In genomic region chr4:173500841-173501591, GRCh38 we compare ENCODE assay signal across 13 cellular contexts. TPM values are rescaled to one million over a fixed set of nuclear protein-coding genes. Genes with fewer than 3 reads are reported as not detected.
A peak's percentile ranks its signal among the peaks of the same experiment; 100 is the strongest.
DNase-seq lines count a peak whose midpoint lies in the region; ATAC-seq and TF ChIP-seq lines count a peak whose summit lies in the region.
"Had no signal": no experiment of that assay in that cellular context is flagged by ENCODE, and none has a peak within 500 bp of the region (broad histone marks: within the 10 kb centered on the region; RNA-seq: fewer than 3 reads in every experiment).

No MANE protein-coding gene starts in this region.

- no peaks in the 10 kb centered on the region for H3K36me3 ChIP-seq in GM23338 (ENCODE audit: insufficient read depth)
- H3K36me3 ChIP-seq in gastrocnemius medialis: no peaks in the 10 kb centered on the region
- H3K36me3 ChIP-seq in sigmoid colon: no peaks in the 10 kb centered on the region
- H3K36me3 ChIP-seq: pancreas had no signal

- H3K27me3 ChIP-seq in GM23338 (ENCODE audit: insufficient read depth): peaks cover 98% of the 10 kb centered on the region
- no peaks in the 10 kb centered on the region for H3K27me3 ChIP-seq in right cardiac atrium (ENCODE audit: control insufficient read depth, insufficient read depth)
- peaks cover 36 to 52% (median 38%) of the 10 kb centered on the region in 3 donors for H3K27me3 ChIP-seq in gastrocnemius medialis
- H3K27me3 ChIP-seq in sigmoid colon: no peaks in the 10 kb centered on the region
- H3K27me3 ChIP-seq: pancreas had no signal

- TF ChIP-seq EP300 in sigmoid colon (IDR thresholded peaks at IDR 0.05): no peak

- H3K79me2 ChIP-seq in GM23338 (replicated peaks; ENCODE audit: insufficient read depth): no peaks in the 10 kb centered on the region

- WGBS in right cardiac atrium: 36% methylated on average over 48 of the region's 48 CpGs
- 28 to 63% methylated on average over 48 of the region's 48 CpGs for WGBS in sigmoid colon, 2 donors

- DNase-seq in GM23338 (ENCODE audit: low spot score): peak; percentile 68
- DNase-seq in T-helper 17 cell: no peak
- DNase-seq in right cardiac atrium: peak; percentile 50 to 78 (median 67)
- DNase-seq in gastrocnemius medialis: no peak
- no peak for DNase-seq in GF-D8 (lab: John Stamatoyannopoulos, UW)
- no peak for DNase-seq in NCI-H526 treated with DMSO at 0.1 percent for 48 hours (lab: John Stamatoyannopoulos, UW)
- DNase-seq in sigmoid colon: no peak
- DNase-seq in islet precursor cell: no peak
- DNase-seq: activated CD8-positive, alpha-beta memory T cell treated with anti-CD3 and anti-CD28 coated beads, Interleukin-2, amount 50 U/mL, for 48 hours; GOT3; pancreas; PC-3 had no signal

- H4K20me1 ChIP-seq in GM23338 (replicated peaks; ENCODE audit: insufficient read depth): no peaks in the 10 kb centered on the region; the same call in 1 of the 2 replicates

- TF ChIP-seq POLR2A in gastrocnemius medialis (IDR thresholded peaks at IDR 0.05) (no peak), sigmoid colon (IDR thresholded peaks at IDR 0.05) (no peak)

- H3K4me3 Mint-ChIP-seq in GM23338 (peak overlapping the region; percentile 69), T-helper 17 cell (peak overlapping the region; percentile 63)

- peak overlapping the region; percentile 96 for H3K4me2 ChIP-seq in GM23338
- H3K4me2 ChIP-seq: KMS-11 had no signal

- H3K9me2 ChIP-seq in GM23338 (ENCODE audit: insufficient read depth): no peaks in the 10 kb centered on the region

- intact Hi-C loops in right cardiac atrium (cut with DNase I): loop anchor here in 2 of 4 donors (10.0 kb wide), 3 partner anchors 244 to 654 kb away; no protein-coding TSS in a partner anchor
- intact Hi-C loops in gastrocnemius medialis (cut with DNase I; ENCODE audit: low total_unique reads): no loop called here
- intact Hi-C loops in sigmoid colon (cut with DNase I): no loop called here

- in situ Hi-C loops in gastrocnemius medialis (cut with MboI; ENCODE audit: low sequenced_read_pairs in 4 of 4): loop anchor here in 2 of 4 donors (25.0 kb wide), 2 partner anchors 311 to 636 kb away; no protein-coding TSS in a partner anchor

- peaks cover 80% of the 10 kb centered on the region for H3K27me3 Mint-ChIP-seq in GM23338 (ENCODE audit: insufficient read depth, low read depth, poor library complexity)
- peaks cover 88% of the 10 kb centered on the region for H3K27me3 Mint-ChIP-seq in T-helper 17 cell

- 0 out of 2 replicates have a peak, but pooled peaks cover 7% of the 10 kb centered on the region for H3F3A ChIP-seq in GM23338 (replicated peaks; ENCODE audit: low read depth)

- peak overlapping the region; percentile 96 for H2AFZ ChIP-seq in GM23338

- H3K4me1 ChIP-seq in GM23338 (ENCODE audit: insufficient read depth): peaks cover 29% of the 10 kb centered on the region
- H3K4me1 ChIP-seq in right cardiac atrium (ENCODE audit: control insufficient read depth, insufficient read depth, low read length): no peaks in the 10 kb centered on the region
- no peaks in the 10 kb centered on the region for H3K4me1 ChIP-seq in gastrocnemius medialis
- H3K4me1 ChIP-seq in sigmoid colon: peaks cover 0 to 19% (median 14%) of the 10 kb centered on the region in 4 donors
- H3K4me1 ChIP-seq: pancreas had no signal

- no peak overlapping the region for H3K27ac Mint-ChIP-seq in GM23338
- H3K27ac Mint-ChIP-seq in T-helper 17 cell: no peak overlapping the region

- no peak for TF ChIP-seq CTCF in GM23338 (conservative IDR thresholded peaks at IDR 0.05; ENCODE audit: low read depth in 2 of 2)
- no peak for TF ChIP-seq CTCF in gastrocnemius medialis (IDR thresholded peaks at IDR 0.05 in 4 of 5, conservative IDR thresholded peaks at IDR 0.05 in 1 of 5)
- TF ChIP-seq CTCF in sigmoid colon (IDR thresholded peaks at IDR 0.05): no peak

- H3K36me3 Mint-ChIP-seq in GM23338 (ENCODE audit: low read depth) (no peaks in the 10 kb centered on the region), T-helper 17 cell (ENCODE audit: low read depth) (peaks cover 2% of the 10 kb centered on the region)

- ATAC-seq in GM23338 (peak; percentile 29), T-helper 17 cell (no peak), right cardiac atrium (peak; percentile 15 to 61), gastrocnemius medialis (no peak)
- ATAC-seq: PC-3 had no signal

- H3K9me3 ChIP-seq in T-helper 17 cell (ENCODE audit: control insufficient read depth, low read length, poor library complexity, severe bottlenecking) (no peaks in the 10 kb centered on the region), right cardiac atrium (ENCODE audit: control insufficient read depth, low read length) (no peaks in the 10 kb centered on the region), gastrocnemius medialis (no peaks in the 10 kb centered on the region), sigmoid colon (no peaks in the 10 kb centered on the region)
- H3K9me3 ChIP-seq: pancreas had no signal

- H3K4me3 ChIP-seq in GM23338 (peak overlapping the region; percentile 80), right cardiac atrium (ENCODE audit: low read length) (peak overlapping the region; percentile 29), gastrocnemius medialis (peak overlapping the region in 3 of 4 donors; percentile 22 to 31 (median 27)), sigmoid colon (peak overlapping the region in 1 of 4 donors; percentile 28)

- no peak overlapping the region for H3K27ac ChIP-seq in GM23338 (ENCODE audit: low read depth)
- H3K27ac ChIP-seq in right cardiac atrium (ENCODE audit: low read length): no peak overlapping the region
- no peak overlapping the region for H3K27ac ChIP-seq in gastrocnemius medialis
- H3K27ac ChIP-seq in sigmoid colon: no peak overlapping the region
- H3K27ac ChIP-seq: KMS-11, pancreas had no signal

- H3K9me3 Mint-ChIP-seq in GM23338: peaks cover 2% of the 10 kb centered on the region; the same call in 2 of the 3 replicates

- H3K4me1 Mint-ChIP-seq in GM23338: peaks cover 30% of the 10 kb centered on the region
- H3K4me1 Mint-ChIP-seq in T-helper 17 cell: peaks cover 7% of the 10 kb centered on the region

TF ChIP-seq in GM23338, 12 proteins besides CTCF, POLR2A, EP300 and RAD21 (continues in another document):
- TF ChIP-seq EZH2phosphoT487 (IDR thresholded peaks at IDR 0.05; ENCODE audit: unreplicated experiment): no peak
- no peak for TF ChIP-seq REST (IDR thresholded peaks at IDR 0.05; ENCODE audit: unreplicated experiment)
- no peak for TF ChIP-seq JUNB (IDR thresholded peaks at IDR 0.05; ENCODE audit: unreplicated experiment)
- TF ChIP-seq STAT1 (IDR thresholded peaks at IDR 0.05; ENCODE audit: unreplicated experiment): no peak
- no peak for TF ChIP-seq EZH2 (IDR thresholded peaks at IDR 0.05; ENCODE audit: low read depth, unreplicated experiment)
- peak; percentile 39; the same call in 1 of the 2 replicates for TF ChIP-seq POLR2AphosphoS5 (IDR thresholded peaks at IDR 0.05; ENCODE audit: low read depth)
- 0 out of 2 replicates have a peak, but pooled peaks have one; percentile 4 for TF ChIP-seq NANOG (IDR thresholded peaks at IDR 0.05; ENCODE audit: borderline replicate concordance)
- 0 out of 2 replicates have a peak, but pooled peaks have one; percentile 10 for TF ChIP-seq CREB1 (CRISPR knock-in tag; IDR thresholded peaks at IDR 0.05; ENCODE audit: low read depth)

RNA-seq across cellular contexts. Expression of gene HAND2, which starts 29.0 kb away (rescaled TPM):
- not detected in 2 replicates for total RNA-seq in GM23338 (2014; rRNA removed; shearing (Covaris generic))
- 0.15 TPM in 1 of 2 replicates, not detected in the other for polyA plus RNA-seq in GM23338 (2016; fragmentation: Nextera tagmentation; extraction: Ambion mirVana)
- not detected for total RNA-seq in T-helper 17 cell
- total RNA-seq in right cardiac atrium: 100 to 1,000 TPM in 3 of 4 donors, 10 to 100 TPM in 1; 69.3 to 154 (median 136) TPM
- polyA plus RNA-seq in right cardiac atrium: 115 TPM
- 1 to 10 TPM in 1 of 4 donors, under 1 TPM in 3; 0.66 to 2.4 (median 0.89) TPM for total RNA-seq in gastrocnemius medialis
- total RNA-seq in sigmoid colon: 100 to 1,000 TPM; 141 to 224 (median 180) TPM
- polyA plus RNA-seq in sigmoid colon: 10 to 100 TPM in 1 of 3 donors, 1 to 10 TPM in 1, under 1 TPM in 1; 0.46 to 17.4 (median 7.2) TPM
- total RNA-seq: PC-3 had no signal

Comparison
In these comparisons a context has a peak if more than half of its experiments do, and no peak if none do; other contexts are left out.
1. ATAC-seq: peak in GM23338 (single experiment) and right cardiac atrium (2 of 2); none in T-helper 17 cell (single experiment) and gastrocnemius medialis (0 of 2).
2. DNase-seq: peak in GM23338 (single experiment) and right cardiac atrium (3 of 3); none in T-helper 17 cell (0 of 3), gastrocnemius medialis (0 of 2), GF-D8 (single experiment), NCI-H526 treated with DMSO at 0.1 percent for 48 hours (single experiment), sigmoid colon (single experiment) and islet precursor cell (single experiment).
3. RNA of gene HAND2, which starts 29.0 kb away (total RNA-seq): 141 to 224 TPM in sigmoid colon and 69.3 to 154 TPM in right cardiac atrium; 0.66 to 2.4 TPM in gastrocnemius medialis, not detected in GM23338 and not detected in T-helper 17 cell; every median in the first group is over 10 times any median in the second.